ENCODE assay signal across 32 cellular contexts in the genomic region with DNA sequence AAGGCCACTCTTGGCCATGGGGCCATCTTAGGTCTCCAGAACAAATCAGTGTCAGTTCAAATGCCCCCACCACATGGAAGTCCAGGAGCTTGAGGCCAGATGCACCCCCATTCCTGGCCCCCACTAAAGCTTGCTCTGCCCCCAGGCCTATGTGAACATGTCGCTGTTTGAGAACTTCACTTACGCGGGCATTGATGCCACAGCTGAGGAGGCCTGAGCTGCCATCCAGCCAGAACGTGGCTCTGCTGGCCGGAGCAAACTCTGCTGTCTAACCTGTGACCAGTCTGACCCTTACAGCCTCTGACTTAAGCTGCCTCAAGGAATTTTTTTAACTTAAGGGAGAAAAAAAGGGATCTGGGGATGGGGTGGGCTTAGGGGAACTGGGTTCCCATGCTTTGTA. TPM values are rescaled to one million over a fixed set of nuclear protein-coding genes. Genes with fewer than 3 reads are reported as not detected.
"Had no signal": no experiment of that assay in that cellular context is flagged by ENCODE, and none has a peak within 500 bp of the region (broad histone marks: within the 10 kb centered on the region; RNA-seq: fewer than 3 reads in every experiment).

No MANE protein-coding gene starts in this region.

- H3K36me3 Mint-ChIP-seq: type B pancreatic cell had no signal

- H3K36me3 ChIP-seq: neutrophil, pancreas, right atrium auricular region had no signal

- H3K4me1 Mint-ChIP-seq: mesothelial cell of epicardium had no signal

- DNase-seq: cerebellar nuclear complex; effector CD4-positive, alpha-beta T cell; erythroblast; esophagus squamous epithelium; foreskin melanocyte; glutamatergic neuron; heart right ventricle; hippocampal formation; left cardiac atrium; left ventricle myocardium superior; lower lobe of right lung; mucosa of descending colon; naive B cell; pancreas; spleen; stimulated activated CD4-positive, alpha-beta T cell treated with anti-CD3 and anti-CD28 coated beads, Interleukin-4, amount 100 ng/mL, for 4 hours; stimulated activated naive CD8-positive, alpha-beta T cell treated with anti-CD3 and anti-CD28 coated beads, Interleukin-15, Interleukin-2, amounts not matched to agents 100 U/mL and 50 U/mL, for 24 hours; substantia nigra; testis had no signal

- ATAC-seq: heart right ventricle; left cardiac atrium; left ventricle myocardium superior; lower lobe of right lung; mucosa of descending colon; natural killer cell treated with Interleukin-12 subunit alpha and Interleukin-12 subunit beta and Interleukin-15 and Interleukin-18, amount 100 ng/mL, for 72 hours; pancreas; stimulated activated memory B cell treated with anti-CD40 and anti-IgM and Interleukin-4, amounts not matched to agents 10 μg/mL and 1 μg/mL and 100 μg/mL, for 72 hours; stimulated activated naive CD8-positive, alpha-beta T cell treated with anti-CD3 and anti-CD28 coated beads, Interleukin-15, Interleukin-2, amounts not matched to agents 100 U/mL and 50 U/mL, for 24 hours had no signal

- H3K27ac Mint-ChIP-seq: mesothelial cell of epicardium; natural killer cell treated with Interleukin-12 subunit alpha and Interleukin-12 subunit beta and Interleukin-15 and Interleukin-18, amount 100 ng/mL, for 72 hours; progenitor cell of endocrine pancreas; stimulated activated memory B cell treated with anti-CD40 and anti-IgM and Interleukin-4, amounts not matched to agents 10 μg/mL and 1 μg/mL and 100 μg/mL, for 72 hours; type B pancreatic cell had no signal

- H3K27me3 Mint-ChIP-seq: naive B cell; natural killer cell treated with Interleukin-12 subunit alpha and Interleukin-12 subunit beta and Interleukin-15 and Interleukin-18, amount 100 ng/mL, for 72 hours; progenitor cell of endocrine pancreas; stimulated activated memory B cell treated with anti-CD40 and anti-IgM and Interleukin-4, amounts not matched to agents 10 μg/mL and 1 μg/mL and 100 μg/mL, for 72 hours; type B pancreatic cell had no signal

- H3K9me3 ChIP-seq: lower lobe of right lung, neutrophil, pancreas, testis had no signal

- H3K27me3 ChIP-seq: dorsolateral prefrontal cortex, esophagus squamous epithelium, heart right ventricle, neutrophil, pancreas, right atrium auricular region, spleen, testis, tibial artery had no signal

- H3K4me3 Mint-ChIP-seq: mesothelial cell of epicardium; naive B cell; natural killer cell treated with Interleukin-12 subunit alpha and Interleukin-12 subunit beta and Interleukin-15 and Interleukin-18, amount 100 ng/mL, for 72 hours; neural crest cell; stimulated activated memory B cell treated with anti-CD40 and anti-IgM and Interleukin-4, amounts not matched to agents 10 μg/mL and 1 μg/mL and 100 μg/mL, for 72 hours; type B pancreatic cell had no signal

- H3K4me1 ChIP-seq: esophagus squamous epithelium, heart right ventricle, lower lobe of right lung, pancreas, right atrium auricular region, spleen, testis, tibial artery had no signal

- H3K27ac ChIP-seq: dorsolateral prefrontal cortex, esophagus squamous epithelium, heart right ventricle, lower lobe of right lung, neutrophil, pancreas, right atrium auricular region, skin epidermis, spleen, testis, tibial artery had no signal

- H3K4me3 ChIP-seq: dorsolateral prefrontal cortex, esophagus squamous epithelium, heart right ventricle, lower lobe of right lung, mucosa of descending colon, pancreas, right atrium auricular region, skin epidermis, spleen, testis, tibial artery had no signal

RNA-seq across cellular contexts. Expression of gene MPL, which starts 15.1 kb away (rescaled TPM):
- total RNA-seq: esophagus squamous epithelium; kidney epithelial cell; mesothelial cell of epicardium; natural killer cell treated with Interleukin-12 subunit alpha and Interleukin-12 subunit beta and Interleukin-15 and Interleukin-18, amount 100 ng/mL, for 72 hours; neural crest cell had no signal
- polyA plus RNA-seq: spleen had no signal

RNA-seq across cellular contexts. Expression of gene C1orf210, which starts 37.1 kb away (rescaled TPM):
- total RNA-seq: heart right ventricle; left cardiac atrium; left ventricle myocardium superior; natural killer cell treated with Interleukin-12 subunit alpha and Interleukin-12 subunit beta and Interleukin-15 and Interleukin-18, amount 100 ng/mL, for 72 hours; neural crest cell; omental fat pad; right atrium auricular region; spleen had no signal
- polyA plus RNA-seq: heart right ventricle, spleen had no signal
